ENCODE assay signal across 1 cellular context in the genomic region with DNA sequence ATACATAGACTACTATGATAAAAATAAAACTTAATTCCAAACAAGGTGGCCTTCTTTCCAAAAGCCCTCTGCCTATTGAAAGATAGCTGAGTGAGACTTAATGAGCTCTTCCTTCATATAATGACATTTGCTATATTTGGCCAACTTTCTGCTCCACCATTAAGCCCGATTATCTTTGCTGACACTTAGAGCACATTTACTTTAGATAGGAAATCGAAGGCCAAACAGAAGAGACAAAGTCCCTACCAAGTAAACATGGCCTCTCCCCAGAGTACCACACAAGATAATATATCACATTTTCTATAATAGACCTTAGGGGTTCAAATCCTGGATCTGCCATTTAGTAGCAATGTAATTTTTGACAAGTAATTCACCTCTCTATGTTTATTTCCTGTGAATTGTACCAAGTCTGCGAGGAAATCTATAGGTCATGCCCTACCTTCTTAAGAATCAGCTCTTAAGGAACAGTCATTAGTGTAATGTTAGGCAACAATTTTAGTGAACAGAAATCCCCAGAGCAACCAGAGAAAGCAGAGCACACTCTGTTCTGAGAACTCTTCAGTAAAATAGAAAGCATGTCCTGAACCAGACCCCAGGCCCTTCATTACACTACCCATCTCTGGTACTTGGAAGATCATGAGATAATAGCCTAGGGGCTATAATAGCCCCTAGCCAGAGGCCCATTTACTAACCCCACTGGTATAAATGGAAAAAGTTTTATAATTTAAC.
TF ChIP-seq lines count a peak whose summit lies in the region.

No MANE protein-coding gene starts in this region.

TF ChIP-seq in HepG2, 621 proteins besides CTCF, POLR2A, EP300 and RAD21 (continued from another document):
- TF ChIP-seq PCBP2 (optimal IDR thresholded peaks at IDR 0.05; ENCODE audit: low read depth, low read length, poor library complexity, severe bottlenecking) (no peak), ARID5B (CRISPR knock-in tag; IDR thresholded peaks at IDR 0.05) (peak; percentile 38; the same call in 1 of the 2 replicates), ZFYVE20 (CRISPR knock-in tag; IDR thresholded peaks at IDR 0.05; ENCODE audit: borderline replicate concordance, low read depth) (no peak), TFE3 (CRISPR knock-in tag; IDR thresholded peaks at IDR 0.05) (no peak), KLF12 (CRISPR knock-in tag; IDR thresholded peaks at IDR 0.05; ENCODE audit: borderline replicate concordance) (0 out of 2 replicates have a peak, but pooled peaks have one; percentile 12), FOXA1 (IDR thresholded peaks at IDR 0.05) (no peak), FOXA1 (CRISPR knock-in tag; IDR thresholded peaks at IDR 0.05) (peak; percentile 59; the same call in 1 of the 2 replicates), KLF6 (CRISPR knock-in tag; IDR thresholded peaks at IDR 0.05) (no peak)
